ENCODE assay signal across 29 cellular contexts in the genomic region with DNA sequence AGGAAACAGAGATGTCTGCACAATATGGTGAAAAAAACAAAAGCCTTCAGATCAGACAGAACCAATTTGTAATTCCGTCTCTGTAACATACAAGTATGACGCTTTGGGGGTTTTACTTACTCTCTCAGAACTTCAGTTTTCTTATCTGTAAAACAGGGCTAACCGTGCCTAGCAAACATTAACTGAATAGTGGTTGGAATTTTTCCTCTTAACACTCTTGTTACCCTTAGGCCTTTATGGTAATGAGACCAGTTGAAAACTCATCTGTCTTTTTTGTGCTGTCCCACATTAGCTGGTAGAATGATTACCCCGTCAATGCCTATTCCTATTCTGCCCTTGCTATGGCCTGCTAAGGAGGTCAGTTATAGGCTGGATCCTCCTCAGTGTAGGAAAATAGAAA. TPM values are rescaled to one million over a fixed set of nuclear protein-coding genes. Genes with fewer than 3 reads are reported as not detected.
A peak's percentile ranks its signal among the peaks of the same experiment; 100 is the strongest.
DNase-seq lines count a peak whose midpoint lies in the region; ATAC-seq and TF ChIP-seq lines count a peak whose summit lies in the region.
"Had no signal": no experiment of that assay in that cellular context is flagged by ENCODE, and none has a peak within 500 bp of the region (broad histone marks: within the 10 kb centered on the region; RNA-seq: fewer than 3 reads in every experiment).

No MANE protein-coding gene starts in this region.

- TF ChIP-seq CTCF in Calu3 (IDR thresholded peaks at IDR 0.05; ENCODE audit: unreplicated experiment): no peak
- no peak for TF ChIP-seq CTCF in hepatocyte (IDR thresholded peaks at IDR 0.05; ENCODE audit: poor library complexity)
- TF ChIP-seq CTCF in smooth muscle cell (IDR thresholded peaks at IDR 0.05; ENCODE audit: borderline replicate concordance, insufficient read depth, poor library complexity, severe bottlenecking): no peak

- BruUV-seq in Calu3 (replicated peaks; lab: Mats Ljungman, UMichigan): no TSS peak

- no peak for DNase-seq in Calu3
- no peak for DNase-seq in SK-N-MC (ENCODE audit: low read depth, low spot score)
- DNase-seq in hepatocyte (ENCODE audit: low spot score): peak; percentile 7
- DNase-seq in smooth muscle cell (lab: John Stamatoyannopoulos, UW; ENCODE audit: unreplicated experiment): no peak
- DNase-seq in stimulated activated CD4-positive, alpha-beta T cell treated with anti-CD3 and anti-CD28 coated beads, Interleukin-2, amount 100 ng/mL, for 24 hours: no peak
- DNase-seq in Karpas-422: no peak
- DNase-seq: activated CD4-positive, alpha-beta T cell treated with anti-CD3 and anti-CD28 coated beads, Interleukin-2, amount 10 ng/mL, durations not matched to agents 24 days and 14 days; activated CD8-positive, alpha-beta memory T cell treated with anti-CD3 and anti-CD28 coated beads for 24 hours; activated T-cell treated with anti-CD3 and anti-CD28 coated beads for 4 hours; central memory CD4-positive, alpha-beta T cell; cortex of kidney; effector memory CD4-positive, alpha-beta T cell; HCEC 1CT; kidney; NCI-H146; stimulated activated CD8-positive, alpha-beta memory T cell treated with anti-CD3 and anti-CD28 coated beads, Interleukin-4, amount 100 ng/mL, for 48 hours; T1000; tibial artery; WERI-Rb-1 had no signal

- H3K9me3 Mint-ChIP-seq in Calu3 (ENCODE audit: low read depth, unreplicated experiment): no peaks in the 10 kb centered on the region
- H3K9me3 Mint-ChIP-seq: activated CD4-positive, alpha-beta T cell treated with anti-CD3 and anti-CD28 coated beads, Interleukin-2, amount 10 ng/mL, durations not matched to agents 24 days and 14 days; activated naive CD4-positive, alpha-beta T cell treated with anti-CD3 and anti-CD28 coated beads, Interleukin-2, amount 50 U/mL, for 24 hours; activated T-helper 2 cell treated with anti-CD3 and anti-CD28 coated beads, Interferon-gamma antibody, Interleukin-2, Interleukin-4, amounts not matched to agents 10 μg/mL and 5 μg/mL and 100 μg/mL, durations not matched to agents 14 hours and 24 hours and 36 hours; natural killer cell treated with Interleukin-12 subunit alpha and Interleukin-12 subunit beta and Interleukin-15 and Interleukin-18, amount 100 ng/mL, for 72 hours; stimulated activated naive CD8-positive, alpha-beta T cell treated with anti-CD3 and anti-CD28 coated beads, Interleukin-15, Interleukin-2, amounts not matched to agents 100 ng/mL and 50 ng/mL, for 24 hours had no signal

- WGBS in hepatocyte (ENCODE audit: low lambda C conversion rate, missing lambda C conversion rate): 28% methylated on average over 4 of the region's 4 CpGs
- WGBS in smooth muscle cell (ENCODE audit: low lambda C conversion rate): 43% methylated on average over 4 of the region's 4 CpGs

- H3K27me3 ChIP-seq in hepatocyte (no peaks in the 10 kb centered on the region), smooth muscle cell (ENCODE audit: low read depth) (no peaks in the 10 kb centered on the region), Karpas-422 (ENCODE audit: low read length) (no peaks in the 10 kb centered on the region)
- H3K27me3 ChIP-seq: BLaER1, SJSA1, tibial artery, vagina had no signal

- H3K9ac ChIP-seq in SK-N-MC (ENCODE audit: insufficient read length) (no peak overlapping the region), smooth muscle cell (ENCODE audit: low read depth) (no peak overlapping the region), Karpas-422 (ENCODE audit: low read length) (no peak overlapping the region)
- H3K9ac ChIP-seq: BLaER1 had no signal

- H3K27ac ChIP-seq in SK-N-MC (0 out of 2 replicates have a peak overlapping the region, but pooled peaks have one; percentile 14), hepatocyte (peak overlapping the region; percentile 66), smooth muscle cell (ENCODE audit: low read depth) (no peak overlapping the region), Karpas-422 (ENCODE audit: low read length) (no peak overlapping the region)
- H3K27ac ChIP-seq: BLaER1, vagina, WERI-Rb-1 had no signal

- H3K9me3 ChIP-seq in SK-N-MC (ENCODE audit: low read depth, low read length) (no peaks in the 10 kb centered on the region), hepatocyte (ENCODE audit: low read depth) (no peaks in the 10 kb centered on the region), smooth muscle cell (replicated peaks; ENCODE audit: low read depth) (no peaks in the 10 kb centered on the region), Karpas-422 (ENCODE audit: low read length) (no peaks in the 10 kb centered on the region)
- H3K9me3 ChIP-seq: BLaER1, SJSA1, tibial artery, vagina had no signal

- H3K79me2 ChIP-seq in hepatocyte: no peaks in the 10 kb centered on the region
- no peaks in the 10 kb centered on the region for H3K79me2 ChIP-seq in smooth muscle cell (ENCODE audit: low read depth)
- no peaks in the 10 kb centered on the region for H3K79me2 ChIP-seq in Karpas-422 (ENCODE audit: low read length)

- peak overlapping the region; percentile 3 for H3K4me3 Mint-ChIP-seq in Calu3 (ENCODE audit: low read depth, unreplicated experiment)
- H3K4me3 Mint-ChIP-seq: activated CD4-positive, alpha-beta T cell treated with anti-CD3 and anti-CD28 coated beads, Interleukin-2, amount 10 ng/mL, durations not matched to agents 24 days and 14 days; activated naive CD4-positive, alpha-beta T cell treated with anti-CD3 and anti-CD28 coated beads, Interleukin-2, amount 50 U/mL, for 24 hours; natural killer cell treated with Interleukin-12 subunit alpha and Interleukin-12 subunit beta and Interleukin-15 and Interleukin-18, amount 100 ng/mL, for 72 hours; stimulated activated naive CD8-positive, alpha-beta T cell treated with anti-CD3 and anti-CD28 coated beads, Interleukin-15, Interleukin-2, amounts not matched to agents 100 ng/mL and 50 ng/mL, for 24 hours had no signal

- peaks cover 13% of the 10 kb centered on the region for H3K4me1 ChIP-seq in hepatocyte (ENCODE audit: insufficient read depth)
- no peaks in the 10 kb centered on the region for H3K4me1 ChIP-seq in smooth muscle cell (ENCODE audit: low read depth)
- H3K4me1 ChIP-seq in Karpas-422 (ENCODE audit: low read length): no peaks in the 10 kb centered on the region
- H3K4me1 ChIP-seq: BLaER1, vagina had no signal

- H3K36me3 ChIP-seq in SK-N-MC (ENCODE audit: insufficient read depth, low read length) (no peaks in the 10 kb centered on the region), hepatocyte (replicated peaks; ENCODE audit: insufficient read depth, low read depth) (no peaks in the 10 kb centered on the region), smooth muscle cell (ENCODE audit: low read depth) (no peaks in the 10 kb centered on the region), Karpas-422 (ENCODE audit: insufficient read depth, low read length) (no peaks in the 10 kb centered on the region)
- H3K36me3 ChIP-seq: BLaER1, SJSA1, tibial artery, vagina, WERI-Rb-1 had no signal

- H3K4me3 ChIP-seq in SK-N-MC: no peak overlapping the region
- H3K4me3 ChIP-seq in hepatocyte: no peak overlapping the region
- H3K4me3 ChIP-seq in smooth muscle cell: no peak overlapping the region
- no peak overlapping the region for H3K4me3 ChIP-seq in Karpas-422 (ENCODE audit: low read length)
- H3K4me3 ChIP-seq: BLaER1, SJSA1, tibial artery, vagina had no signal

- no peak for ATAC-seq in HG03139 (IDR thresholded peaks at IDR 0.05; ENCODE audit: unreplicated experiment)
- ATAC-seq: natural killer cell treated with Interleukin-12 subunit alpha and Interleukin-12 subunit beta and Interleukin-15 and Interleukin-18, amount 100 ng/mL, for 72 hours had no signal

- intact Hi-C loops in Calu3 (cut with micrococcal nuclease; ENCODE audit: unreplicated experiment): no loop called here

- no peaks in the 10 kb centered on the region for H3F3A ChIP-seq in smooth muscle cell (ENCODE audit: low read depth)

- CTCF ChIA-PET in Calu3 (lab: Charles Lee): no interaction called here

- H3K4me1 Mint-ChIP-seq in Calu3 (ENCODE audit: low read depth, unreplicated experiment): peaks cover 34% of the 10 kb centered on the region
- H3K4me1 Mint-ChIP-seq: activated CD4-positive, alpha-beta T cell treated with anti-CD3 and anti-CD28 coated beads, Interleukin-2, amount 10 ng/mL, durations not matched to agents 24 days and 14 days had no signal

- H2AFZ ChIP-seq in hepatocyte: peak overlapping the region; percentile 5
- H2AFZ ChIP-seq in smooth muscle cell (ENCODE audit: low read depth): peak overlapping the region; percentile 5
- no peak overlapping the region for H2AFZ ChIP-seq in Karpas-422 (ENCODE audit: low read length)

- H4K20me1 ChIP-seq in hepatocyte (ENCODE audit: insufficient read depth, poor library complexity, severe bottlenecking) (no peaks in the 10 kb centered on the region), smooth muscle cell (ENCODE audit: low read depth) (no peaks in the 10 kb centered on the region), Karpas-422 (ENCODE audit: insufficient read depth, low read depth, low read length) (no peaks in the 10 kb centered on the region)
- H4K20me1 ChIP-seq: BLaER1 had no signal

- H3K4me2 ChIP-seq in hepatocyte (peak overlapping the region; percentile 34), smooth muscle cell (peak overlapping the region; percentile 37), Karpas-422 (ENCODE audit: low read depth, low read length, poor library complexity, severe bottlenecking) (no peak overlapping the region)
- H3K4me2 ChIP-seq: BLaER1 had no signal

- no peak overlapping the region for H3K27ac Mint-ChIP-seq in Calu3 (ENCODE audit: unreplicated experiment)
- H3K27ac Mint-ChIP-seq: activated CD4-positive, alpha-beta T cell treated with anti-CD3 and anti-CD28 coated beads, Interleukin-2, amount 10 ng/mL, durations not matched to agents 24 days and 14 days; activated naive CD4-positive, alpha-beta T cell treated with anti-CD3 and anti-CD28 coated beads, Interleukin-2, amount 50 U/mL, for 24 hours; activated T-helper 2 cell treated with anti-CD3 and anti-CD28 coated beads, Interferon-gamma antibody, Interleukin-2, Interleukin-4, amounts not matched to agents 10 μg/mL and 5 μg/mL and 100 μg/mL, durations not matched to agents 14 hours and 24 hours and 36 hours; natural killer cell treated with Interleukin-12 subunit alpha and Interleukin-12 subunit beta and Interleukin-15 and Interleukin-18, amount 100 ng/mL, for 72 hours; stimulated activated naive CD8-positive, alpha-beta T cell treated with anti-CD3 and anti-CD28 coated beads, Interleukin-15, Interleukin-2, amounts not matched to agents 100 ng/mL and 50 ng/mL, for 24 hours had no signal

- H3K27me3 Mint-ChIP-seq in Calu3 (ENCODE audit: unreplicated experiment): no peaks in the 10 kb centered on the region
- H3K27me3 Mint-ChIP-seq: activated naive CD4-positive, alpha-beta T cell treated with anti-CD3 and anti-CD28 coated beads, Interleukin-2, amount 50 U/mL, for 24 hours; stimulated activated naive CD8-positive, alpha-beta T cell treated with anti-CD3 and anti-CD28 coated beads, Interleukin-15, Interleukin-2, amounts not matched to agents 100 ng/mL and 50 ng/mL, for 24 hours had no signal

- H3K36me3 Mint-ChIP-seq in Calu3 (ENCODE audit: insufficient read depth, unreplicated experiment): no peaks in the 10 kb centered on the region
- H3K36me3 Mint-ChIP-seq: activated naive CD4-positive, alpha-beta T cell treated with anti-CD3 and anti-CD28 coated beads, Interleukin-2, amount 50 U/mL, for 24 hours; natural killer cell treated with Interleukin-12 subunit alpha and Interleukin-12 subunit beta and Interleukin-15 and Interleukin-18, amount 100 ng/mL, for 72 hours had no signal

- H3K9me2 ChIP-seq in hepatocyte (replicated peaks; ENCODE audit: insufficient read depth) (no peaks in the 10 kb centered on the region), Karpas-422 (replicated peaks; ENCODE audit: insufficient read depth, low read length) (no peaks in the 10 kb centered on the region)

RNA-seq across cellular contexts. Expression of a gene that starts 4.5 kb away (rescaled TPM):
- total RNA-seq in Calu3 (2022) (not detected in 2 replicates), hepatocyte (0.10 and 0.16 TPM in 2 replicates), smooth muscle cell (not detected in 2 replicates)
- polyA plus RNA-seq in hepatocyte (0.13 TPM in 1 of 2 replicates, not detected in the other), smooth muscle cell (0.26 TPM in 1 of 2 replicates, not detected in the other)
- not detected in 2 replicates for total RNA-seq in Karpas-422 (2014; rRNA removed; shearing (Covaris generic); ENCODE audit: low replicate concordance)
- total RNA-seq: activated CD4-positive, alpha-beta T cell treated with anti-CD3 and anti-CD28 coated beads, Interleukin-2, amount 10 ng/mL, durations not matched to agents 24 days and 14 days; activated T-helper 2 cell treated with anti-CD3 and anti-CD28 coated beads, Interferon-gamma antibody, Interleukin-2, Interleukin-4, amounts not matched to agents 10 μg/mL and 5 μg/mL and 100 μg/mL, durations not matched to agents 14 hours and 24 hours and 36 hours; lung microvascular endothelial cell; natural killer cell treated with Interleukin-12 subunit alpha and Interleukin-12 subunit beta and Interleukin-15 and Interleukin-18, amount 100 ng/mL, for 72 hours; NCI-H460; SJSA1 had no signal

Comparison
In these comparisons a context has a peak if more than half of its experiments do, and no peak if none do; other contexts are left out.
1. H3K27ac ChIP-seq: peak in SK-N-MC (single experiment) and hepatocyte (single experiment); none in smooth muscle cell (single experiment) and Karpas-422 (single experiment).